ENCODE assay signal across 1 cellular context in the genomic region with DNA sequence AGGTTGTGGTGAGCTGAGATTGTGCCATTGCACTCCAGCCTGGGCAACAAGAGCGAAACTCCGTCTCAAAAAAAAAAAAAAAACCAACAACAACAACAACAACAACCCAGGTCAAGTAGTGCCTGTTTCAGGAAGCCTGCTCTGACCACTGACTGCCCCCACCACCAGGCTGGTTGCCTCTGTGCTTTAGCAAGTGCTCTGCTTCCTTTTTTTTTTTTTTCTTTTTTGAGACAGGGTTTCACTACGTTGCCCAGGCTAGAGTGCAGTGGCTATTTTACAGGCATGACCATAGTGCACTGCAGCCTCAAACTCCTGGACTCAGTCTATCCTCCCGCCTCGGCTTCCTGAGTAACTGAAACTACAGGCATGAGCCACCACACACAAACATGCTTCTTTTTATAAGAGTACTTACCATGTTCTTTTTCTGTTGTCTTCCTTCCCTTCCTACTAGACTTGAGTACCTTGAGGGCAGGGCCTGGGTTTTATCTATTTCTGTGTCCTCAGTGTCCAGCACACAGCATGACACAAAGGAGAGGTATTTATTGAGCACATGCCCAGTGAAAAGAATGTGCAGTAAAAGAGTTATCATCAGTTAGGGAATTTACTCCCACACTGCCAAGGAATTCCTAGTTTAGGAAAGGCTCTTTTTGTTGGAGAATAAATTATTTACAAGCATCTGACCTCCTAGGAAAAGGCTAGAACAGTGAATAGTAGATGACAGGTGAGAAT.
TF ChIP-seq lines count a peak whose summit lies in the region.

No MANE protein-coding gene starts in this region.

TF ChIP-seq in HCT116, 20 proteins besides CTCF, POLR2A, EP300 and RAD21 (continued from another document):
- TF ChIP-seq, protein P1, sequence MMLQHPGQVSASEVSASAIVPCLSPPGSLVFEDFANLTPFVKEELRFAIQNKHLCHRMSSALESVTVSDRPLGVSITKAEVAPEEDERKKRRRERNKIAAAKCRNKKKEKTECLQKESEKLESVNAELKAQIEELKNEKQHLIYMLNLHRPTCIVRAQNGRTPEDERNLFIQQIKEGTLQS (IDR thresholded peaks at IDR 0.05): no peak
- TF ChIP-seq EGR1 (IDR thresholded peaks at IDR 0.05; ENCODE audit: low read depth): no peak
- no peak for TF ChIP-seq EZH2 (IDR thresholded peaks at IDR 0.05)
- no peak for TF ChIP-seq POLR2AphosphoS5 (IDR thresholded peaks at IDR 0.05; ENCODE audit: low read depth, low read length)
- no peak for TF ChIP-seq SIN3A (IDR thresholded peaks at IDR 0.05; ENCODE audit: low read depth)
- no peak for TF ChIP-seq EZH2phosphoT487 (IDR thresholded peaks at IDR 0.05; ENCODE audit: borderline replicate concordance)
- peak; percentile 22; the same call in 1 of the 2 replicates for TF ChIP-seq SP1 (IDR thresholded peaks at IDR 0.05; ENCODE audit: low read depth)
TF ChIP-seq in HCT116: peak in this region for 2.
